In genomic region chr1:218656301-218657037, GRCh38 we compare ENCODE assay signal across 2 cellular contexts.
TF ChIP-seq lines count a peak whose summit lies in the region.

No MANE protein-coding gene starts in this region.

TF ChIP-seq in A549, 52 proteins besides CTCF, POLR2A, EP300 and RAD21 (continued from another document):
- TF ChIP-seq NPAS2 (CRISPR knock-in tag; IDR thresholded peaks at IDR 0.05; ENCODE audit: borderline replicate concordance) (no peak), JUN (IDR thresholded peaks at IDR 0.05) (no peak), CEBPB (IDR thresholded peaks at IDR 0.05) (no peak), GATA3 (IDR thresholded peaks at IDR 0.05; ENCODE audit: borderline replicate concordance) (no peak), BHLHE40 (IDR thresholded peaks at IDR 0.05; ENCODE audit: low read depth, low read length) (no peak), PHF8 (IDR thresholded peaks at IDR 0.05; ENCODE audit: borderline replicate concordance, low read depth) (no peak), ELK1 (IDR thresholded peaks at IDR 0.05; ENCODE audit: low read depth, low read length) (no peak)

TF ChIP-seq in HCT116, 20 proteins besides CTCF, POLR2A, EP300 and RAD21 (continued from another document):
- no peak for TF ChIP-seq ZBTB33 (IDR thresholded peaks at IDR 0.05; ENCODE audit: extremely low read depth, insufficient replicate concordance, low read length)
- TF ChIP-seq JUND (IDR thresholded peaks at IDR 0.05), result no peak
- no peak for TF ChIP-seq EZH2 (IDR thresholded peaks at IDR 0.05)
- TF ChIP-seq SRF (IDR thresholded peaks at IDR 0.05; ENCODE audit: low read depth), result no peak
- no peak for TF ChIP-seq EZH2phosphoT487 (IDR thresholded peaks at IDR 0.05; ENCODE audit: borderline replicate concordance)
- TF ChIP-seq TCF7L2 (IDR thresholded peaks at IDR 0.05; ENCODE audit: borderline replicate concordance, extremely low read depth, insufficient read depth, insufficient read length), result no peak
- TF ChIP-seq FOSL1 (IDR thresholded peaks at IDR 0.05; ENCODE audit: low read depth), result no peak
- no peak for TF ChIP-seq YY1 (IDR thresholded peaks at IDR 0.05; ENCODE audit: extremely low read depth, insufficient replicate concordance, low read depth, low read length)
- TF ChIP-seq ZFX (IDR thresholded peaks at IDR 0.05), result no peak
- TF ChIP-seq EGR1 (IDR thresholded peaks at IDR 0.05; ENCODE audit: low read depth), result no peak
- no peak for TF ChIP-seq ELF1 (IDR thresholded peaks at IDR 0.05; ENCODE audit: borderline replicate concordance, low read depth)
- no peak for TF ChIP-seq ZNF274 (IDR thresholded peaks at IDR 0.05; ENCODE audit: low read depth, low read length)
